Comparison of ENCODE assay signal across 8 cellular contexts in the genomic region with DNA sequence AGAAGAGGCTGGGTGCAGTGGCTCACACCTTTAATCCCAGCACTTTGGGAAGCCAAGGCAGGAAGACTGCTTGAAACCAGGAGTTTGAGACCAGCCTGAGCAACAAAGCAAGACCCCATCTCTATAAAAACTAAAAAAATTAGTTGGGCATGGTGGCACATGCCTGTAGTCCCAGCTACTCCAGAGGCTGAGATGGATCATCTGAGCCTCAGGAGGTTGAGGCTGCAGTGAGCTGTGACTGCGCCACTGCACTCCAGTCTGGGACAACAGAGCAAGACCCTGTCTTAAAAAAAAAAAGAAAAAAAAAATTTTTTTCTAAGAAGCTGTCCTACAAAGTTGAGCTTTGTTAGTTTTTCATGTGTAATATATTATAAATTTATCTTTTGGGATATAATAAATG. TPM values are rescaled to one million over a fixed set of nuclear protein-coding genes. Genes with fewer than 3 reads are reported as not detected.
DNase-seq lines count a peak whose midpoint lies in the region; ATAC-seq and TF ChIP-seq lines count a peak whose summit lies in the region.
"Not testable (repeated sequence)": the region's sequence is repeated elsewhere in the genome, so short reads cannot be mapped to it uniquely, and the experiment has no call there.

No MANE protein-coding gene starts in this region.

- not testable (repeated sequence) for H3K27me3 Mint-ChIP-seq in CD4-positive, CD25-positive, alpha-beta regulatory T cell; WTC11 (ENCODE audit: low read depth); activated T-cell treated with anti-CD3 and anti-CD28 coated beads, Interleukin-2, amount 50 U/mL, for 72 hours (ENCODE audit: low read depth); natural killer cell treated with Interleukin-12 subunit alpha and Interleukin-12 subunit beta and Interleukin-15 and Interleukin-18, amount 100 ng/mL, for 72 hours; osteocyte (ENCODE audit: unreplicated experiment)

- CTCF ChIA-PET in IMR-90 (lab: Yijun Ruan, JAX) (interaction anchor here (0.7 to 1.7 kb wide), 3 partner anchors 40 to 182 kb away, joined by 5 to 7 read pairs (median 7); no protein-coding TSS in a partner anchor), WTC11 (lab: Charles Lee) (interaction anchor here (1.0 to 1.7 kb wide), 2 partner anchors 25 to 240 kb away, joined by 3 to 4 read pairs; no protein-coding TSS in a partner anchor)
- CTCF ChIA-PET in mammary epithelial cell (lab: Charles Lee; ENCODE audit: low non-redundant PET), result not testable (repeated sequence)

- H2AK5ac ChIP-seq in IMR-90 (ENCODE audit: low read depth, low read length), result not testable (repeated sequence)

- dilution Hi-C loops in IMR-90 (cut with HindIII; ENCODE audit: low sequenced_read_pairs, unreplicated experiment); mammary epithelial cell (cut with HindIII; ENCODE audit: low sequenced_read_pairs): not testable (repeated sequence)

- TF ChIP-seq RAD21 in IMR-90 (IDR thresholded peaks at IDR 0.05; ENCODE audit: low read length), result not testable (repeated sequence)

- not testable (repeated sequence) for H2BK5ac ChIP-seq in IMR-90 (ENCODE audit: low read depth, low read length, poor library complexity, severe bottlenecking)

- H3K4me1 ChIP-seq in CD4-positive, CD25-positive, alpha-beta regulatory T cell (ENCODE audit: control insufficient read depth, insufficient read depth, low read length, poor library complexity, severe bottlenecking), result peaks cover 28% of the 10 kb centered on the region
- not testable (repeated sequence) for H3K4me1 ChIP-seq in IMR-90 (ENCODE audit: control insufficient read depth, insufficient read depth, low read length); mammary epithelial cell (ENCODE audit: insufficient read depth, low read length)
- H3K4me1 ChIP-seq in cardiac muscle cell (ENCODE audit: low read depth), result peaks cover 18% of the 10 kb centered on the region

- not testable (repeated sequence) for H3K9me1 ChIP-seq in IMR-90 (ENCODE audit: insufficient read depth, low read length)

- not testable (repeated sequence) for H2BK20ac ChIP-seq in IMR-90 (ENCODE audit: low read depth, low read length)

- POLR2A ChIA-PET in IMR-90 (lab: Charles Lee; ENCODE audit: unreplicated experiment); WTC11 (lab: Charles Lee): not testable (repeated sequence)

- H3K9me3 Mint-ChIP-seq in CD4-positive, CD25-positive, alpha-beta regulatory T cell; WTC11; activated T-cell treated with anti-CD3 and anti-CD28 coated beads, Interleukin-2, amount 50 U/mL, for 72 hours; natural killer cell treated with Interleukin-12 subunit alpha and Interleukin-12 subunit beta and Interleukin-15 and Interleukin-18, amount 100 ng/mL, for 72 hours; osteocyte (ENCODE audit: unreplicated experiment): not testable (repeated sequence)

- H3K56ac ChIP-seq in IMR-90 (ENCODE audit: extremely low read depth, insufficient read depth, low read length), result not testable (repeated sequence)

- TF ChIP-seq CTCF in IMR-90 (conservative IDR thresholded peaks at IDR 0.05; ENCODE audit: low read depth, low read length); WTC11 (IDR thresholded peaks at IDR 0.05); mammary epithelial cell (conservative IDR thresholded peaks at IDR 0.05 in 1 of 2, IDR thresholded peaks at IDR 0.05 in 1 of 2; ENCODE audit: extremely low read depth in 1 of 2, insufficient read depth in 1 of 2, low read depth in 1 of 2, low read length in 2 of 2); cardiac muscle cell (IDR thresholded peaks at IDR 0.05; ENCODE audit: low read depth, low read length); osteocyte (IDR thresholded peaks at IDR 0.05): not testable (repeated sequence)

- H4K91ac ChIP-seq in IMR-90 (ENCODE audit: insufficient read depth, low read depth, low read length), result not testable (repeated sequence)

- H3K27me3 ChIP-seq in CD4-positive, CD25-positive, alpha-beta regulatory T cell (ENCODE audit: control insufficient read depth, insufficient read depth, low read length); IMR-90 (ENCODE audit: control insufficient read depth, insufficient read depth, low read length); mammary epithelial cell (ENCODE audit: insufficient read depth, low read length); cardiac muscle cell: not testable (repeated sequence)

- not testable (repeated sequence) for H3K4me2 ChIP-seq in IMR-90 (ENCODE audit: low read depth, low read length); mammary epithelial cell (ENCODE audit: insufficient read depth, low read depth, low read length)

- not testable (repeated sequence) for H2AFZ ChIP-seq in IMR-90 (replicated peaks; ENCODE audit: low read length, poor library complexity); mammary epithelial cell (ENCODE audit: low read depth, low read length)

- H3K18ac ChIP-seq in IMR-90 (ENCODE audit: low read depth, low read length), result not testable (repeated sequence)

- H4K20me1 ChIP-seq in IMR-90 (ENCODE audit: insufficient read depth, low read length), result peaks cover 10% of the 10 kb centered on the region; the same call in 1 of the 2 replicates
- H4K20me1 ChIP-seq in mammary epithelial cell (ENCODE audit: insufficient read depth, low read length), result not testable (repeated sequence)

- peak overlapping the region in 1 of 4 donors; percentile 100 for H3K4me3 Mint-ChIP-seq in CD4-positive, CD25-positive, alpha-beta regulatory T cell
- H3K4me3 Mint-ChIP-seq in WTC11; activated T-cell treated with anti-CD3 and anti-CD28 coated beads, Interleukin-2, amount 50 U/mL, for 72 hours; natural killer cell treated with Interleukin-12 subunit alpha and Interleukin-12 subunit beta and Interleukin-15 and Interleukin-18, amount 100 ng/mL, for 72 hours; osteocyte (ENCODE audit: unreplicated experiment): not testable (repeated sequence)

- peaks cover 39% of the 10 kb centered on the region for H3K79me2 ChIP-seq in mammary epithelial cell (ENCODE audit: insufficient read depth, low read length)

- H3K27ac Mint-ChIP-seq in CD4-positive, CD25-positive, alpha-beta regulatory T cell; WTC11; osteocyte (ENCODE audit: unreplicated experiment): not testable (repeated sequence)
- H3K27ac Mint-ChIP-seq in activated T-cell treated with anti-CD3 and anti-CD28 coated beads, Interleukin-2, amount 50 U/mL, for 72 hours, result peak overlapping the region; percentile 82
- peak overlapping the region; percentile 30 to 44 for H3K27ac Mint-ChIP-seq in natural killer cell treated with Interleukin-12 subunit alpha and Interleukin-12 subunit beta and Interleukin-15 and Interleukin-18, amount 100 ng/mL, for 72 hours

- not testable (repeated sequence) for DNase-seq in CD4-positive, CD25-positive, alpha-beta regulatory T cell; IMR-90; WTC11 (ENCODE audit: low spot score); activated T-cell treated with anti-CD3 and anti-CD28 coated beads, Interleukin-2, amount 50 U/mL, for 72 hours; mammary epithelial cell; cardiac muscle cell (ENCODE audit: low read depth in 1 of 2, low spot score in 1 of 2); natural killer cell treated with Interleukin-12 subunit alpha and Interleukin-12 subunit beta and Interleukin-15 and Interleukin-18, amount 100 ng/mL, for 72 hours (ENCODE audit: low spot score)
- peak; percentile 15 for DNase-seq in osteocyte (ENCODE audit: extremely low spot score, unreplicated experiment)

- H3K4me1 Mint-ChIP-seq in CD4-positive, CD25-positive, alpha-beta regulatory T cell, result peaks cover 33 to 42% (median 37%) of the 10 kb centered on the region in 4 donors
- peaks cover 17% of the 10 kb centered on the region for H3K4me1 Mint-ChIP-seq in WTC11
- H3K4me1 Mint-ChIP-seq in activated T-cell treated with anti-CD3 and anti-CD28 coated beads, Interleukin-2, amount 50 U/mL, for 72 hours (ENCODE audit: low read depth), result peaks cover 39% of the 10 kb centered on the region
- H3K4me1 Mint-ChIP-seq in natural killer cell treated with Interleukin-12 subunit alpha and Interleukin-12 subunit beta and Interleukin-15 and Interleukin-18, amount 100 ng/mL, for 72 hours (ENCODE audit: low read depth in 2 of 2), result peaks cover 33 to 37% of the 10 kb centered on the region in 2 donors
- H3K4me1 Mint-ChIP-seq in osteocyte (ENCODE audit: unreplicated experiment), result peaks cover 20% of the 10 kb centered on the region

- H4K8ac ChIP-seq in IMR-90 (ENCODE audit: low read depth in 2 of 2, low read length in 2 of 2), result not testable (repeated sequence)

- intact Hi-C loops in IMR-90 (cut with micrococcal nuclease), result not testable (repeated sequence)
- intact Hi-C loops in mammary epithelial cell (cut with micrococcal nuclease), result loop anchor here (5.0 kb wide), 2 partner anchors 148 to 248 kb away; no protein-coding TSS in a partner anchor

- not testable (repeated sequence) for H3K4ac ChIP-seq in IMR-90 (ENCODE audit: low read depth, low read length)

- not testable (repeated sequence) for H3K4me3 ChIP-seq in CD4-positive, CD25-positive, alpha-beta regulatory T cell (ENCODE audit: low read depth, low read length); IMR-90 (ENCODE audit: insufficient read depth, low read depth, low read length); mammary epithelial cell (replicated peaks in 1 of 3; ENCODE audit: insufficient read depth in 1 of 3, low read depth in 2 of 3, low read length in 3 of 3); cardiac muscle cell

- H3K36me3 Mint-ChIP-seq in CD4-positive, CD25-positive, alpha-beta regulatory T cell, result peaks cover 37% of the 10 kb centered on the region
- H3K36me3 Mint-ChIP-seq in WTC11 (peaks cover 57% of the 10 kb centered on the region), osteocyte (ENCODE audit: unreplicated experiment) (peaks cover 42% of the 10 kb centered on the region)
- H3K36me3 Mint-ChIP-seq in activated T-cell treated with anti-CD3 and anti-CD28 coated beads, Interleukin-2, amount 50 U/mL, for 72 hours (ENCODE audit: insufficient read depth in 2 of 2), result peaks cover 14 to 34% of the 10 kb centered on the region in 2 donors
- peaks cover 39% of the 10 kb centered on the region for H3K36me3 Mint-ChIP-seq in natural killer cell treated with Interleukin-12 subunit alpha and Interleukin-12 subunit beta and Interleukin-15 and Interleukin-18, amount 100 ng/mL, for 72 hours

- H4K5ac ChIP-seq in IMR-90 (ENCODE audit: low read depth, low read length), result not testable (repeated sequence)

- H3K9ac ChIP-seq in IMR-90 (ENCODE audit: low read depth, low read length); mammary epithelial cell (ENCODE audit: insufficient read depth, low read length): not testable (repeated sequence)

- H3K9me3 ChIP-seq in CD4-positive, CD25-positive, alpha-beta regulatory T cell (ENCODE audit: control insufficient read depth in 2 of 2, low read length in 2 of 2); IMR-90 (ENCODE audit: control insufficient read depth, insufficient read depth, low read length); mammary epithelial cell (replicated peaks; ENCODE audit: insufficient read depth, low read length); cardiac muscle cell (ENCODE audit: low read depth): not testable (repeated sequence)

- not testable (repeated sequence) for ATAC-seq in CD4-positive, CD25-positive, alpha-beta regulatory T cell (ENCODE audit: low read depth in 2 of 2); IMR-90 (ENCODE audit: low read depth); WTC11; activated T-cell treated with anti-CD3 and anti-CD28 coated beads, Interleukin-2, amount 50 U/mL, for 72 hours (replicated peaks in 1 of 2); natural killer cell treated with Interleukin-12 subunit alpha and Interleukin-12 subunit beta and Interleukin-15 and Interleukin-18, amount 100 ng/mL, for 72 hours

- WGBS in IMR-90 (ENCODE audit: extremely low coverage in 2 of 2, insufficient read length in 1 of 2), 2 experiments, result no CpG with 5 or more reads among the region's 1 CpG
- no CpG with 5 or more reads among the region's 1 CpG for WGBS in mammary epithelial cell (ENCODE audit: low coverage, missing lambda C conversion rate)

- TSS peak; percentile 98 for BruUV-seq in IMR-90 (replicated peaks; lab: Mats Ljungman, UMichigan)
- BruUV-seq in mammary epithelial cell (replicated peaks; lab: Mats Ljungman, UMichigan), result TSS peak; percentile 92

- not testable (repeated sequence) for H3K23ac ChIP-seq in IMR-90 (ENCODE audit: low read depth, low read length)

- not testable (repeated sequence) for H3K14ac ChIP-seq in IMR-90 (replicated peaks; ENCODE audit: low read depth, low read length)

- in situ Hi-C loops in IMR-90 (cut with MboI; ENCODE audit: low sequenced_read_pairs); mammary epithelial cell (cut with MboI; ENCODE audit: low sequenced_read_pairs in 2 of 2): not testable (repeated sequence)

- not testable (repeated sequence) for H2BK120ac ChIP-seq in IMR-90 (ENCODE audit: low read depth, low read length)

- peaks cover 14 to 45% of the 10 kb centered on the region in 2 experiments for H3K79me1 ChIP-seq in IMR-90 (ENCODE audit: low read depth in 1 of 2, low read length in 2 of 2)

- not testable (repeated sequence) for H2BK15ac ChIP-seq in IMR-90 (ENCODE audit: low read depth, low read length)

- peaks cover 65% of the 10 kb centered on the region for H3K36me3 ChIP-seq in CD4-positive, CD25-positive, alpha-beta regulatory T cell (ENCODE audit: control insufficient read depth, insufficient read depth, low read length)
- H3K36me3 ChIP-seq in IMR-90 (ENCODE audit: control insufficient read depth, insufficient read depth, low read length) (peaks cover 34% of the 10 kb centered on the region), mammary epithelial cell (ENCODE audit: insufficient read depth, low read length) (peaks cover 26% of the 10 kb centered on the region), cardiac muscle cell (peaks cover 59% of the 10 kb centered on the region)

- H2AK9ac ChIP-seq in IMR-90 (replicated peaks; ENCODE audit: low read depth, low read length, poor library complexity), result not testable (repeated sequence)

- TF ChIP-seq POLR2A in IMR-90 (IDR thresholded peaks at IDR 0.05; ENCODE audit: low read depth, low read length), result not testable (repeated sequence)

- peak overlapping the region; percentile 9 for H3K27ac ChIP-seq in CD4-positive, CD25-positive, alpha-beta regulatory T cell (ENCODE audit: insufficient read depth, low read length, poor library complexity, severe bottlenecking)
- not testable (repeated sequence) for H3K27ac ChIP-seq in IMR-90 (ENCODE audit: insufficient read depth, low read length); mammary epithelial cell (ENCODE audit: insufficient read depth, low read depth, low read length)
- peak overlapping the region; percentile 18 for H3K27ac ChIP-seq in cardiac muscle cell

RNA-seq across cellular contexts. Expression of gene SRP14, which starts 3.8 kb away (rescaled TPM):
- 128 TPM for total RNA-seq in CD4-positive, CD25-positive, alpha-beta regulatory T cell
- 100 to 1,000 TPM; 800 to 928 (median 868) TPM for polyA plus RNA-seq in CD4-positive, CD25-positive, alpha-beta regulatory T cell
- total RNA-seq in IMR-90 (2012; rRNA removed), result 106 and 205 TPM in 2 replicates
- polyA plus RNA-seq in IMR-90 (2012; rRNA removed), result 295 and 296 TPM in 2 replicates
- polyA plus RNA-seq in IMR-90 (2012; cell fraction: cytosol; rRNA removed), result 198 and 487 TPM in 2 replicates
- polyA plus RNA-seq in IMR-90 (2012; cell fraction: nucleus; rRNA removed; ENCODE audit: low replicate concordance), result 41.4 and 203 TPM in 2 replicates
- 190 to 199 TPM (median 192 TPM) in 3 replicates for total RNA-seq in WTC11 (2021)
- total RNA-seq in activated T-cell treated with anti-CD3 and anti-CD28 coated beads, Interleukin-2, amount 50 U/mL, for 72 hours, result 100 to 1,000 TPM; 102 to 117 TPM
- total RNA-seq in mammary epithelial cell, result 100 to 1,000 TPM in 1 of 2 donors, 10 to 100 TPM in 1; 85.7 to 148 TPM
- 231 TPM for polyA plus RNA-seq in mammary epithelial cell
- polyA minus RNA-seq in mammary epithelial cell, result 50.4 TPM
- total RNA-seq in cardiac muscle cell, result 691 and 719 TPM in 2 replicates
- 1,163 and 1,525 TPM in 2 replicates for polyA plus RNA-seq in cardiac muscle cell
- total RNA-seq in natural killer cell treated with Interleukin-12 subunit alpha and Interleukin-12 subunit beta and Interleukin-15 and Interleukin-18, amount 100 ng/mL, for 72 hours, result 100 to 1,000 TPM in 1 of 2 donors, 10 to 100 TPM in 1; 92.6 to 137 TPM
- total RNA-seq in osteocyte, result 181 and 196 TPM in 2 replicates
